ENCODE assay signal across 15 cellular contexts in the genomic region with DNA sequence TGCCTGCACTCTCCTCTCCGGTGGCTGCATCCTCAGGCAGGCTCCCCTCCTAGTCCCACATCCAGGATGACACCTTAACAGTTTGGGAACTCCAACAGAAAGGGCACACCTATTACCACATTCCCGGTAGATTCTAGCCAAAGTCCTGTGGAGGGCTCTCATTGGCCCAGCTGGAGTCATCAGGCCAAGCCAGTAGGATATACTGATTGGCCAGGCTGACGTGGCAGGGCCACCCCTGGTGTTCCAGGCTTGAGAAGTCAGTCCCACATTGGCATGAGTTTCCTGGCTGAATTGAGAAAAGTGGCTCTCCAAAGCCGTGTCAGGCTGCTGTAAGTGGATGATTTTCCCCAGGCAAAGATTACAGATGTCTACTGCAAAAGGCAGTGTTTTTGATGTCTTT. TPM values are rescaled to one million over a fixed set of nuclear protein-coding genes. Genes with fewer than 3 reads are reported as not detected.
DNase-seq lines count a peak whose midpoint lies in the region; ATAC-seq and TF ChIP-seq lines count a peak whose summit lies in the region.
"Had no signal": no experiment of that assay in that cellular context is flagged by ENCODE, and none has a peak within 500 bp of the region (broad histone marks: within the 10 kb centered on the region; RNA-seq: fewer than 3 reads in every experiment).

No MANE protein-coding gene starts in this region.

- DNase-seq in GM23248 (peak; percentile 9), MG63 (peak; percentile 15), cardiac fibroblast (ENCODE audit: low read depth in 2 of 2) (peak; percentile 5 to 13), left lung (peak in 1 of 2 donors; percentile 69), NCI-H1930 (lab: John Stamatoyannopoulos, UW) (no peak), SKM-1 (lab: John Stamatoyannopoulos, UW; ENCODE audit: unreplicated experiment) (no peak)
- DNase-seq in effector CD4-positive, alpha-beta T cell = no peak
- DNase-seq: activated CD4-positive, alpha-beta T cell treated with anti-CD3 and anti-CD28 coated beads, Interleukin-2, amount 50 U/mL, for 1 hour; activated T-cell treated with anti-CD3 and anti-CD28 coated beads, Interleukin-2, amount 50 U/mL, for 1 hour; glutamatergic neuron; right lobe of liver; SHP77 treated with DMSO at 0.1 percent for 48 hours; stimulated activated CD4-positive, alpha-beta T cell treated with anti-CD3 and anti-CD28 coated beads, Interleukin-1b, Interleukin-23, amount 100 ng/mL, for 48 hours had no signal

- H3K9ac ChIP-seq in GM23248 = no peak overlapping the region
- H3K9ac ChIP-seq: BLaER1 had no signal

- H2AFZ ChIP-seq in GM23248 = no peak overlapping the region

- ATAC-seq in left lung (peak; percentile 92), GM18907 (IDR thresholded peaks at IDR 0.05; ENCODE audit: unreplicated experiment) (no peak)
- ATAC-seq: right lobe of liver had no signal

- no peaks in the 10 kb centered on the region for H3K9me2 ChIP-seq in GM23248 (ENCODE audit: insufficient read depth)

- H3K79me2 ChIP-seq in GM23248 (ENCODE audit: insufficient read depth) = no peaks in the 10 kb centered on the region

- H3K36me3 ChIP-seq in GM23248 (ENCODE audit: low read depth) (no peaks in the 10 kb centered on the region), MG63 (no peaks in the 10 kb centered on the region), left lung (no peaks in the 10 kb centered on the region)
- H3K36me3 ChIP-seq: right lobe of liver had no signal

- in situ Hi-C loops in GM23248 (cut with MboI) = no loop called here

- no peaks in the 10 kb centered on the region for H3F3A ChIP-seq in GM23248 (ENCODE audit: insufficient read depth)

- 62 to 66% methylated on average over 4 of the region's 4 CpGs for WGBS in GM23248 (ENCODE audit: low coverage in 1 of 2, low lambda C conversion rate in 2 of 2, missing lambda C conversion rate in 2 of 2), 2 experiments

- H3K4me2 ChIP-seq in GM23248 (ENCODE audit: unreplicated experiment) = no peak overlapping the region
- H3K4me2 ChIP-seq: BLaER1 had no signal

- TF ChIP-seq CTCF in cardiac fibroblast (IDR thresholded peaks at IDR 0.05; ENCODE audit: low read depth, low read length) = no peak
- TF ChIP-seq CTCF in left lung (IDR thresholded peaks at IDR 0.05) = no peak

- H3K27ac ChIP-seq in GM23248 (no peak overlapping the region), left lung (no peak overlapping the region)
- H3K27ac ChIP-seq: BLaER1, right lobe of liver had no signal

- H4K20me1 ChIP-seq in GM23248 (ENCODE audit: insufficient read depth) = no peaks in the 10 kb centered on the region
- H4K20me1 ChIP-seq: BLaER1 had no signal

- H3K9me3 ChIP-seq in GM23248 (ENCODE audit: low read depth) (no peaks in the 10 kb centered on the region), MG63 (no peaks in the 10 kb centered on the region), left lung (no peaks in the 10 kb centered on the region)
- H3K9me3 ChIP-seq: BLaER1, right lobe of liver had no signal

- H3K27me3 ChIP-seq in GM23248 (replicated peaks; ENCODE audit: insufficient read depth) (no peaks in the 10 kb centered on the region), MG63 (no peaks in the 10 kb centered on the region), left lung (no peaks in the 10 kb centered on the region)
- H3K27me3 ChIP-seq: BLaER1, right lobe of liver had no signal

- H3K4me1 ChIP-seq in GM23248 (ENCODE audit: insufficient read depth) (no peaks in the 10 kb centered on the region), left lung (no peaks in the 10 kb centered on the region)
- H3K4me1 ChIP-seq: right lobe of liver had no signal

- intact Hi-C loops in left lung (cut with DNase I) = no loop called here

- H3K4me3 ChIP-seq in GM23248 (no peak overlapping the region), MG63 (no peak overlapping the region), cardiac fibroblast (replicated peaks in 1 of 2; ENCODE audit: low read depth in 2 of 2, low read length in 2 of 2) (no peak overlapping the region), left lung (no peak overlapping the region)
- H3K4me3 ChIP-seq: BLaER1, right lobe of liver had no signal

RNA-seq across cellular contexts. Expression of gene BLM, which starts 6.7 kb away (rescaled TPM):
- 2.1 and 4.8 TPM in 2 replicates for total RNA-seq in GM23248 (2014; rRNA removed; shearing (Covaris generic))
- polyA plus RNA-seq in GM23248 (2016; fragmentation: Nextera tagmentation; extraction: Ambion mirVana) = 1.9 and 2.1 TPM in 2 replicates
- total RNA-seq in MG63 (2014; rRNA removed; shearing (Covaris generic); ENCODE audit: low replicate concordance) = 11.3 and 26.4 TPM in 2 replicates
- 1 to 10 TPM; 3.7 to 4.4 TPM for total RNA-seq in left lung

Comparison
In these comparisons a context has a peak if more than half of its experiments do, and no peak if none do; other contexts are left out.
1. DNase-seq: peak in GM23248 (single experiment), MG63 (single experiment) and cardiac fibroblast (2 of 2); none in NCI-H1930 (0 of 2), effector CD4-positive, alpha-beta T cell (single experiment) and SKM-1 (single experiment).